ENCODE assay signal across 9 cellular contexts in genomic region chr2:101251844-101252407, GRCh38.
A peak's percentile ranks its signal among the peaks of the same experiment; 100 is the strongest.
DNase-seq lines count a peak whose midpoint lies in the region; ATAC-seq, FAIRE-seq and TF ChIP-seq lines count a peak whose summit lies in the region.
"Had no signal": no experiment of that assay in that cellular context is flagged by ENCODE, and none has a peak within 500 bp of the region (broad histone marks: within the 10 kb centered on the region; RNA-seq: fewer than 3 reads in every experiment).

No MANE protein-coding gene starts in this region.

- peak overlapping the region; percentile 43 for H2AFZ ChIP-seq in SU-DHL-6 (ENCODE audit: low read depth, low read length, severe bottlenecking)

- H3F3A ChIP-seq in SU-DHL-6 (ENCODE audit: insufficient read depth): 0 out of 2 replicates have a peak, but pooled peaks cover 2% of the 10 kb centered on the region

- peaks cover 19% of the 10 kb centered on the region for H3K36me3 Mint-ChIP-seq in effector memory CD8-positive, alpha-beta T cell (ENCODE audit: insufficient read depth)

- H3K9me3 ChIP-seq in SU-DHL-6 (ENCODE audit: insufficient read depth, low read length): no peaks in the 10 kb centered on the region
- H3K9me3 ChIP-seq in mucosa of stomach (ENCODE audit: control insufficient read depth, low read length): no peaks in the 10 kb centered on the region

- H3K4me3 ChIP-seq in GM06990 (replicated peaks; ENCODE audit: low read depth, low read length) (peak overlapping the region; percentile 57), SU-DHL-6 (ENCODE audit: insufficient read depth, low read length, poor library complexity, severe bottlenecking) (peak overlapping the region; percentile 71), mucosa of stomach (ENCODE audit: low read length) (peak overlapping the region; percentile 51)

- H3K36me3 ChIP-seq in GM06990 (ENCODE audit: control insufficient read depth, insufficient read depth, low read length) (no peaks in the 10 kb centered on the region), SU-DHL-6 (ENCODE audit: low read length) (no peaks in the 10 kb centered on the region), mucosa of stomach (ENCODE audit: control insufficient read depth, insufficient read depth, low read length) (no peaks in the 10 kb centered on the region)

- no peaks in the 10 kb centered on the region for H3K9me2 ChIP-seq in SU-DHL-6 (replicated peaks; ENCODE audit: insufficient read depth, low read length)

- peaks cover 3% of the 10 kb centered on the region; the same call in 1 of the 2 replicates for H4K20me1 ChIP-seq in SU-DHL-6 (ENCODE audit: low read depth, low read length)

- peak overlapping the region; percentile 98 for H3K9ac ChIP-seq in SU-DHL-6 (ENCODE audit: low read length)
- peak overlapping the region; percentile 72 for H3K9ac ChIP-seq in mucosa of stomach (ENCODE audit: low read length)

- no peaks in the 10 kb centered on the region for H3K9me3 Mint-ChIP-seq in effector memory CD8-positive, alpha-beta T cell

- H3K79me2 ChIP-seq in SU-DHL-6 (ENCODE audit: insufficient read depth, low read length): peaks cover 39% of the 10 kb centered on the region

- H3K27me3 Mint-ChIP-seq in effector memory CD8-positive, alpha-beta T cell: no peaks in the 10 kb centered on the region

- peak; percentile 51 for ATAC-seq in GM21717 (IDR thresholded peaks at IDR 0.05; ENCODE audit: unreplicated experiment)
- ATAC-seq in effector memory CD8-positive, alpha-beta T cell (replicated peaks): peak; percentile 20

- peaks cover 35 to 42% of the 10 kb centered on the region in 2 donors for H3K4me1 Mint-ChIP-seq in effector memory CD8-positive, alpha-beta T cell (ENCODE audit: low read depth in 2 of 2)

- peaks cover 19% of the 10 kb centered on the region for H3K4me1 ChIP-seq in mucosa of stomach (ENCODE audit: control insufficient read depth, insufficient read depth, low read length)

- peak overlapping the region; percentile 94 to 95 for H3K4me3 Mint-ChIP-seq in effector memory CD8-positive, alpha-beta T cell

- no peak for DNase-seq in GM06990 (ENCODE audit: extremely low read depth, insufficient read length)
- DNase-seq in effector memory CD8-positive, alpha-beta T cell: peak in 1 of 3 experiments; percentile 11
- DNase-seq in urothelium cell line (ENCODE audit: low spot score): peak; percentile 54
- DNase-seq in NOMO-1 (lab: John Stamatoyannopoulos, UW; ENCODE audit: unreplicated experiment in 2 of 2): no peak

- FAIRE-seq in urothelium cell line (lab: Jason Lieb, UNC): no peak
- FAIRE-seq: colon had no signal

- H3K4me2 ChIP-seq in SU-DHL-6 (ENCODE audit: low read depth, low read length, poor library complexity, severe bottlenecking): peak overlapping the region; percentile 83

- TF ChIP-seq CTCF in GM06990 (IDR thresholded peaks at IDR 0.05; ENCODE audit: insufficient read depth, low read length, poor library complexity, severe bottlenecking) (peak; percentile 21), SU-DHL-6 (IDR thresholded peaks at IDR 0.05; ENCODE audit: insufficient read depth, low read length, poor library complexity, severe bottlenecking) (no peak)

- no peaks in the 10 kb centered on the region for H3K27me3 ChIP-seq in GM06990 (replicated peaks; ENCODE audit: control insufficient read depth, insufficient read depth, low read length)
- no peaks in the 10 kb centered on the region for H3K27me3 ChIP-seq in SU-DHL-6 (ENCODE audit: low read length)
- H3K27me3 ChIP-seq in mucosa of stomach (ENCODE audit: control insufficient read depth, insufficient read depth, low read length): no peaks in the 10 kb centered on the region

- TF ChIP-seq EP300 in Ishikawa (IDR thresholded peaks at IDR 0.05; ENCODE audit: borderline replicate concordance): no peak

- H3K27ac ChIP-seq in SU-DHL-6 (ENCODE audit: low read depth, low read length): peak overlapping the region; percentile 72

- TF ChIP-seq RAD21 in Ishikawa (IDR thresholded peaks at IDR 0.05; ENCODE audit: low read depth): peak; percentile 42; the same call in 1 of the 2 replicates

- H3K27ac Mint-ChIP-seq in effector memory CD8-positive, alpha-beta T cell: peak overlapping the region; percentile 91 to 96

TF ChIP-seq in Ishikawa, 13 proteins besides CTCF, POLR2A, EP300 and RAD21:
- TF ChIP-seq EGR1 (IDR thresholded peaks at IDR 0.05): 0 out of 2 replicates have a peak, but pooled peaks have one; percentile 18
- no peak for TF ChIP-seq TEAD4 (IDR thresholded peaks at IDR 0.05)
- TF ChIP-seq NFIC (IDR thresholded peaks at IDR 0.05): no peak
